ENCODE assay signal across 2 cellular contexts in genomic region chr18:37550118-37550875, GRCh38.
TF ChIP-seq lines count a peak whose summit lies in the region.

No MANE protein-coding gene starts in this region.

TF ChIP-seq in SK-N-SH, 30 proteins besides CTCF, POLR2A, EP300 and RAD21:
- no peak for TF ChIP-seq ELF1 (IDR thresholded peaks at IDR 0.05)
- no peak for TF ChIP-seq MXI1 (IDR thresholded peaks at IDR 0.05; ENCODE audit: low read depth, low read length)
- TF ChIP-seq RCOR1 (IDR thresholded peaks at IDR 0.05; ENCODE audit: low read length): peak; percentile 41; the same call in 1 of the 2 replicates
- TF ChIP-seq POLR2AphosphoS5 (IDR thresholded peaks at IDR 0.05; ENCODE audit: low read depth, low read length): no peak
- peak; percentile 59 for TF ChIP-seq GATA2 (CRISPR knock-in tag; IDR thresholded peaks at IDR 0.05)
- no peak for TF ChIP-seq JUND (IDR thresholded peaks at IDR 0.05)
- TF ChIP-seq TAF1 (IDR thresholded peaks at IDR 0.05; ENCODE audit: borderline replicate concordance, low read depth, low read length): no peak

TF ChIP-seq in SK-N-SH treated with all-trans-retinoic acid at 6 μM for 48 hours, 23 proteins besides CTCF, POLR2A, EP300 and RAD21:
- peak; percentile 35; the same call in 1 of the 2 replicates for TF ChIP-seq TCF4 (CRISPR knock-in tag; IDR thresholded peaks at IDR 0.05; ENCODE audit: borderline replicate concordance)
- TF ChIP-seq ZFP3 (CRISPR knock-in tag; IDR thresholded peaks at IDR 0.05): no peak
